In the genomic region with DNA sequence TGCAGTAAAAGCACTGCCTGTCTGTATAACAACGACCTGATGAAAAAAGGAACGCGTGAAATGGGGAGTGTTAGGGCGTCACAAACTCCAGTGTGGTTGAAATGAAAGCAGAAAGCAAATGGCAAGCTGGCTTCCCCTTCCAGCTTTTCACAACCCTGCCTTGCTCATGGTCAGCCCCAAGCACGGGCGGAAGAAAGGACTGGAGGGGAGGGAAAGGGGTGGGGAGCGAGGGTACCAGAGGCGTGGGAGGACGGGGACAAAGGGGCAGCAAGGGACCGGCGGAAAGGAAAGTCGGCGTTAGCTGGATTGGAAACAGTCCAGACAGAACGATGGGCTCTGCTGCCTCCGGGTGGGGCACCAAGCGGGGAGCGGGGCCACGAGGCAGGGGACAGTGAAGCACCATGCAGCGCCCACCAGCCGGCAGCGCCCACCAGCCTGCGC, we compare ENCODE assay signal across 8 cellular contexts. TPM values are rescaled to one million over a fixed set of nuclear protein-coding genes. Genes with fewer than 3 reads are reported as not detected.
DNase-seq lines count a peak whose midpoint lies in the region; ATAC-seq and TF ChIP-seq lines count a peak whose summit lies in the region.

No MANE protein-coding gene starts in this region.

- H3K9me3 Mint-ChIP-seq in activated CD4-positive, alpha-beta T cell treated with anti-CD3 and anti-CD28 coated beads for 36 hours (ENCODE audit: low read depth) = no peaks in the 10 kb centered on the region
- H3K9me3 Mint-ChIP-seq in activated T-helper 17 cell treated with anti-CD3 and anti-CD28 coated beads, Interleukin-2, amount 50 U/mL, for 72 hours = no peaks in the 10 kb centered on the region

- in situ Hi-C loops in HAP-1 (cut with MboI; ENCODE audit: low sequenced_read_pairs) = no loop called here

- H3K27ac ChIP-seq in heart left ventricle (peak overlapping the region in 11 of 12 donors; percentile 50 to 88 (median 68)), psoas muscle (peak overlapping the region; percentile 73)

- ATAC-seq in activated CD4-positive, alpha-beta T cell treated with anti-CD3 and anti-CD28 coated beads for 36 hours = peak; percentile 52
- peak; percentile 34 for ATAC-seq in activated T-helper 17 cell treated with anti-CD3 and anti-CD28 coated beads, Interleukin-2, amount 50 U/mL, for 72 hours (replicated peaks)
- peak; percentile 13 to 66 (median 54) for ATAC-seq in heart left ventricle
- peak in 3 of 4 donors; percentile 28 to 39 (median 33) for ATAC-seq in psoas muscle

- peaks cover 19% of the 10 kb centered on the region for H3K36me3 Mint-ChIP-seq in activated CD4-positive, alpha-beta T cell treated with anti-CD3 and anti-CD28 coated beads for 36 hours (ENCODE audit: low read depth)
- peaks cover 36% of the 10 kb centered on the region for H3K36me3 Mint-ChIP-seq in activated T-helper 17 cell treated with anti-CD3 and anti-CD28 coated beads, Interleukin-2, amount 50 U/mL, for 72 hours (ENCODE audit: low read depth)

- H3K4me3 Mint-ChIP-seq in activated CD4-positive, alpha-beta T cell treated with anti-CD3 and anti-CD28 coated beads for 36 hours = peak overlapping the region; percentile 79
- H3K4me3 Mint-ChIP-seq in activated T-helper 17 cell treated with anti-CD3 and anti-CD28 coated beads, Interleukin-2, amount 50 U/mL, for 72 hours = peak overlapping the region; percentile 94

- no peaks in the 10 kb centered on the region; the same call in 1 of the 2 replicates for H3K36me3 ChIP-seq in HAP-1 (replicated peaks)
- H3K36me3 ChIP-seq in heart left ventricle = peaks cover 0 to 10% (median 0%) of the 10 kb centered on the region in 9 donors
- no peaks in the 10 kb centered on the region for H3K36me3 ChIP-seq in psoas muscle (ENCODE audit: insufficient read depth in 1 of 2, low read depth in 1 of 2)

- POLR2A ChIA-PET in activated CD4-positive, alpha-beta T cell treated with anti-CD3 and anti-CD28 coated beads for 36 hours (lab: Charles Lee) = interaction anchor here (0.6 to 1.5 kb wide), 5 partner anchors 9 to 307 kb away, joined by 3 to 7 read pairs (median 4); partner anchors contain the start of gene VPS26C

- TF ChIP-seq CTCF in NB4 (IDR thresholded peaks at IDR 0.05; ENCODE audit: low read depth, low read length) (no peak), heart left ventricle (IDR thresholded peaks at IDR 0.05) (no peak), psoas muscle (IDR thresholded peaks at IDR 0.05) (no peak)

- intact Hi-C loops in activated CD4-positive, alpha-beta T cell treated with anti-CD3 and anti-CD28 coated beads for 36 hours (cut with DNase I, micrococcal nuclease) = loop anchor here in 1 of 2 experiments (5.0 kb wide), 1 partner anchor 290 kb away; the partner anchor contains the start of gene HLCS
- intact Hi-C loops in heart left ventricle (cut with DNase I) (loop anchor here in 4 of 10 donors (5.0 to 10.0 kb wide), 3 partner anchors 35 to 307 kb away; no protein-coding TSS in a partner anchor), psoas muscle (cut with DNase I) (loop anchor here (5.0 to 10.0 kb wide), 3 partner anchors 35 to 215 kb away; no protein-coding TSS in a partner anchor)

- no peak for DNase-seq in activated CD4-positive, alpha-beta T cell treated with anti-CD3 and anti-CD28 coated beads for 36 hours
- no peak for DNase-seq in activated CD4-positive, alpha-beta T cell treated with anti-CD3 and anti-CD28 coated beads for 1 hour
- DNase-seq in HAP-1 (ENCODE audit: low spot score in 2 of 2) (peak; percentile 39 to 73), NB4 (ENCODE audit: low read depth) (peak; percentile 76), heart left ventricle (peak in 3 of 5 donors; percentile 13 to 45 (median 32)), psoas muscle (peak; percentile 25 to 58), ecto neural progenitor cell (ENCODE audit: low spot score) (no peak)

- no peaks in the 10 kb centered on the region for H3K9me3 ChIP-seq in HAP-1
- no peaks in the 10 kb centered on the region for H3K9me3 ChIP-seq in heart left ventricle
- H3K9me3 ChIP-seq in psoas muscle = no peaks in the 10 kb centered on the region

- no peaks in the 10 kb centered on the region for H3K27me3 Mint-ChIP-seq in activated CD4-positive, alpha-beta T cell treated with anti-CD3 and anti-CD28 coated beads for 36 hours
- H3K27me3 Mint-ChIP-seq in activated T-helper 17 cell treated with anti-CD3 and anti-CD28 coated beads, Interleukin-2, amount 50 U/mL, for 72 hours = no peaks in the 10 kb centered on the region

- no peak for TF ChIP-seq POLR2A in NB4 (IDR thresholded peaks at IDR 0.05; ENCODE audit: extremely low read depth, insufficient read length)
- no peak for TF ChIP-seq POLR2A in heart left ventricle (IDR thresholded peaks at IDR 0.05)

- H3K4me1 ChIP-seq in HAP-1 = peaks cover 19% of the 10 kb centered on the region
- H3K4me1 ChIP-seq in heart left ventricle = peaks cover 4 to 39% (median 17%) of the 10 kb centered on the region in 12 donors
- peaks cover 29% of the 10 kb centered on the region for H3K4me1 ChIP-seq in psoas muscle

- peaks cover 31% of the 10 kb centered on the region for H3K4me1 Mint-ChIP-seq in activated CD4-positive, alpha-beta T cell treated with anti-CD3 and anti-CD28 coated beads for 36 hours
- H3K4me1 Mint-ChIP-seq in activated T-helper 17 cell treated with anti-CD3 and anti-CD28 coated beads, Interleukin-2, amount 50 U/mL, for 72 hours = peaks cover 27% of the 10 kb centered on the region

- WGBS in heart left ventricle, 4 donors = 1 to 4% (median 2%) methylated on average over 13 to 22 of the region's 22 CpGs
- 2 to 4% (median 4%) methylated on average over 22 of the region's 22 CpGs for WGBS in psoas muscle, 3 donors

- peak overlapping the region; percentile 26 for H3K4me3 ChIP-seq in HAP-1
- peak overlapping the region; percentile 66 for H3K4me3 ChIP-seq in NB4 (ENCODE audit: low read depth, low read length)
- peak overlapping the region; percentile 15 to 68 (median 55) for H3K4me3 ChIP-seq in heart left ventricle
- peak overlapping the region; percentile 73 for H3K4me3 ChIP-seq in psoas muscle

- H3K27ac Mint-ChIP-seq in activated CD4-positive, alpha-beta T cell treated with anti-CD3 and anti-CD28 coated beads for 36 hours = peak overlapping the region; percentile 93
- peak overlapping the region; percentile 89 for H3K27ac Mint-ChIP-seq in activated T-helper 17 cell treated with anti-CD3 and anti-CD28 coated beads, Interleukin-2, amount 50 U/mL, for 72 hours

- CTCF ChIA-PET in activated CD4-positive, alpha-beta T cell treated with anti-CD3 and anti-CD28 coated beads for 36 hours (lab: Charles Lee) = no interaction called here

- H3K27me3 ChIP-seq in HAP-1 (ENCODE audit: low read depth) (no peaks in the 10 kb centered on the region), heart left ventricle (no peaks in the 10 kb centered on the region), psoas muscle (ENCODE audit: insufficient read depth in 3 of 3, low read length in 2 of 3) (no peaks in the 10 kb centered on the region)

RNA-seq across cellular contexts. Expression of gene VPS26C, which starts 9.6 kb away (rescaled TPM):
- 10 to 100 TPM; 54.8 to 61.7 TPM for total RNA-seq in activated CD4-positive, alpha-beta T cell treated with anti-CD3 and anti-CD28 coated beads for 36 hours
- total RNA-seq in activated T-helper 17 cell treated with anti-CD3 and anti-CD28 coated beads, Interleukin-2, amount 50 U/mL, for 72 hours = 10 to 100 TPM; 72.1 to 78.5 TPM
- 10 to 100 TPM; 42.1 to 88.6 (median 53.5) TPM for total RNA-seq in heart left ventricle
- 10 to 100 TPM; 18.1 to 56.7 TPM for polyA plus RNA-seq in heart left ventricle
- total RNA-seq in psoas muscle = 10 to 100 TPM; 32.7 to 58.4 (median 46.8) TPM
- polyA plus RNA-seq in psoas muscle = 10 to 100 TPM; 29.6 to 78.2 (median 52.5) TPM

Comparison
In these comparisons a context has a peak if more than half of its experiments do, and no peak if none do; other contexts are left out.
1. DNase-seq: peak in HAP-1 (2 of 2), NB4 (single experiment), heart left ventricle (3 of 5) and psoas muscle (2 of 2); none in activated CD4-positive, alpha-beta T cell treated with anti-CD3 and anti-CD28 coated beads for 36 hours (single experiment), activated CD4-positive, alpha-beta T cell treated with anti-CD3 and anti-CD28 coated beads for 1 hour (single experiment) and ecto neural progenitor cell (single experiment).
2. Peak in every context shown above with its lines, with median percentiles within 50 percentile points of each other: ATAC-seq and H3K4me3 ChIP-seq.